ENCODE assay signal across 21 cellular contexts in the genomic region with DNA sequence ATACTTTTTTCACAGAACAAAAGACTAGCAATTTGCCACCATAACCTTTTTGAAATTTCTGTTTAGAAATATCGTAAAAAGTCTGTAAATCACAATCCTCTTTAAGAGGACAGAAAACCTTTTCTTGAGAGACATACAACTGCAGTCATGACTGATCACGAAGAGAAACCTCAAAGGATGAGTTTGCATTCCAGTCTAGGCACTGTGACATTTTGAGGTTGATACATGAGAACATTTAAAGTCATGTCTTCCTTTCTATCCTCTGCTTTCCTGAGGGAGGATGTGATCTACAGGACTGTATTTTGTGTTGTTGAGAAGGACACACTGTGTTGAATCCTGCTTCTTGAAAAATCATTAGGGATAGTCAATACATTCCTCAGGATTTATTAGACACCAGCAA.
A peak's percentile ranks its signal among the peaks of the same experiment; 100 is the strongest.
DNase-seq lines count a peak whose midpoint lies in the region; ATAC-seq, FAIRE-seq and TF ChIP-seq lines count a peak whose summit lies in the region.
"Had no signal": no experiment of that assay in that cellular context is flagged by ENCODE, and none has a peak within 500 bp of the region (broad histone marks: within the 10 kb centered on the region; RNA-seq: fewer than 3 reads in every experiment).

No MANE protein-coding gene starts in this region.

- no peak overlapping the region for H3K4me2 ChIP-seq in astrocyte (ENCODE audit: low read length)
- H3K4me2 ChIP-seq: BLaER1 treated with 17β-estradiol and CSF1 and Interleukin-3, amounts not matched to agents 10 nM and 100 nM had no signal

- H3K27me3 Mint-ChIP-seq in astrocyte (ENCODE audit: low read depth, unreplicated experiment) (no peaks in the 10 kb centered on the region), mesothelial cell of epicardium (ENCODE audit: low read depth) (no peaks in the 10 kb centered on the region)
- H3K27me3 Mint-ChIP-seq in stimulated activated naive CD8-positive, alpha-beta T cell treated with anti-CD3 and anti-CD28 coated beads, Interleukin-15, amount 100 ng/mL, for 72 hours = no peaks in the 10 kb centered on the region

- H3K36me3 Mint-ChIP-seq in astrocyte (ENCODE audit: low read depth, unreplicated experiment) (no peaks in the 10 kb centered on the region), mesothelial cell of epicardium (no peaks in the 10 kb centered on the region)

- DNase-seq in AG08396 (ENCODE audit: low spot score) (peak; percentile 8), HT1080 (ENCODE audit: low read depth) (peak; percentile 43), astrocyte (ENCODE audit: low read depth) (peak; percentile 46), mesothelial cell of epicardium (ENCODE audit: low spot score in 2 of 2, unreplicated experiment in 2 of 2) (no peak), aorta (no peak), right atrium auricular region (ENCODE audit: low spot score) (no peak)
- DNase-seq in stimulated activated naive CD8-positive, alpha-beta T cell treated with anti-CD3 and anti-CD28 coated beads, Interleukin-15, amount 100 ng/mL, for 72 hours = no peak
- DNase-seq: 8988T; DND-41; H9; KBM-7; NCI-H1436 treated with DMSO at 0.1 percent for 48 hours; NCI-H2029 treated with DMSO at 0.1 percent for 48 hours; NCI-H2171 treated with DMSO at 0.1 percent for 48 hours; NCI-H446 treated with DMSO at 0.1 percent for 48 hours; NK-92 treated with Interleukin-12 subunit alpha and Interleukin-12 subunit beta, amount 100 ng/mL, for 24 hours; SW 1271 had no signal

- intact Hi-C loops in aorta (cut with DNase I) = no loop called here

- H3K27me3 ChIP-seq in astrocyte (ENCODE audit: insufficient read depth, low read length) (no peaks in the 10 kb centered on the region), aorta (ENCODE audit: control insufficient read depth in 1 of 2, insufficient read depth in 2 of 2, low read length in 1 of 2) (no peaks in the 10 kb centered on the region), right atrium auricular region (no peaks in the 10 kb centered on the region)
- H3K27me3 ChIP-seq: BLaER1 treated with 17β-estradiol and CSF1 and Interleukin-3, amounts not matched to agents 10 nM and 100 nM had no signal

- H3K79me2 ChIP-seq in astrocyte (ENCODE audit: insufficient read depth, low read length) = no peaks in the 10 kb centered on the region

- H3K36me3 ChIP-seq in astrocyte (ENCODE audit: insufficient read depth, low read length) (no peaks in the 10 kb centered on the region), aorta (ENCODE audit: control insufficient read depth in 1 of 2, insufficient read depth in 2 of 2, low read length in 1 of 2) (no peaks in the 10 kb centered on the region), right atrium auricular region (no peaks in the 10 kb centered on the region)
- H3K36me3 ChIP-seq: BLaER1 treated with 17β-estradiol and CSF1 and Interleukin-3, amounts not matched to agents 10 nM and 100 nM had no signal

- WGBS in aorta, 2 donors = 85 to 92% methylated on average over 2 of the region's 2 CpGs

- H3K4me3 ChIP-seq in astrocyte (ENCODE audit: insufficient read depth, low read depth, low read length) (no peak overlapping the region), aorta (ENCODE audit: low read length in 2 of 2) (no peak overlapping the region), right atrium auricular region (no peak overlapping the region)
- H3K4me3 ChIP-seq: BLaER1 treated with 17β-estradiol and CSF1 and Interleukin-3, amounts not matched to agents 10 nM and 100 nM had no signal

- FAIRE-seq in astrocyte (lab: Jason Lieb, UNC) = no peak
- FAIRE-seq: GM19239 had no signal

- H3K27ac ChIP-seq in astrocyte (ENCODE audit: low read depth, low read length) = no peak overlapping the region
- no peak overlapping the region for H3K27ac ChIP-seq in aorta (ENCODE audit: low read depth in 1 of 2, low read length in 2 of 2)
- H3K27ac ChIP-seq in right atrium auricular region = no peak overlapping the region
- H3K27ac ChIP-seq: BLaER1 treated with 17β-estradiol and CSF1 and Interleukin-3, amounts not matched to agents 10 nM and 100 nM; RWPE1 had no signal

- H3K9me3 ChIP-seq in astrocyte (ENCODE audit: insufficient read depth, low read depth, low read length) (no peaks in the 10 kb centered on the region), aorta (ENCODE audit: control insufficient read depth, low read length) (no peaks in the 10 kb centered on the region), right atrium auricular region (no peaks in the 10 kb centered on the region)
- H3K9me3 ChIP-seq: BLaER1 treated with 17β-estradiol and CSF1 and Interleukin-3, amounts not matched to agents 10 nM and 100 nM had no signal

- H3K27ac Mint-ChIP-seq in astrocyte (ENCODE audit: unreplicated experiment) (peak overlapping the region; percentile 82), mesothelial cell of epicardium (peak overlapping the region; percentile 26)
- no peak overlapping the region for H3K27ac Mint-ChIP-seq in stimulated activated naive CD8-positive, alpha-beta T cell treated with anti-CD3 and anti-CD28 coated beads, Interleukin-15, amount 100 ng/mL, for 72 hours
- H3K27ac Mint-ChIP-seq: H9 had no signal

- H3K4me1 Mint-ChIP-seq in astrocyte (ENCODE audit: low read depth, unreplicated experiment) (peaks cover 11% of the 10 kb centered on the region), mesothelial cell of epicardium (peaks cover 6% of the 10 kb centered on the region)
- no peaks in the 10 kb centered on the region for H3K4me1 Mint-ChIP-seq in stimulated activated naive CD8-positive, alpha-beta T cell treated with anti-CD3 and anti-CD28 coated beads, Interleukin-15, amount 100 ng/mL, for 72 hours
- H3K4me1 Mint-ChIP-seq: H9 had no signal

- no peaks in the 10 kb centered on the region for H4K20me1 ChIP-seq in astrocyte (ENCODE audit: insufficient read depth, low read length)
- H4K20me1 ChIP-seq: BLaER1 treated with 17β-estradiol and CSF1 and Interleukin-3, amounts not matched to agents 10 nM and 100 nM had no signal

- H3K9ac ChIP-seq in astrocyte (ENCODE audit: low read length) = no peak overlapping the region
- H3K9ac ChIP-seq: BLaER1 treated with 17β-estradiol and CSF1 and Interleukin-3, amounts not matched to agents 10 nM and 100 nM had no signal

- peaks cover 2% of the 10 kb centered on the region for H3K9me3 Mint-ChIP-seq in astrocyte (ENCODE audit: unreplicated experiment)
- no peaks in the 10 kb centered on the region for H3K9me3 Mint-ChIP-seq in mesothelial cell of epicardium
- peaks cover 1 to 19% of the 10 kb centered on the region in 2 donors for H3K9me3 Mint-ChIP-seq in stimulated activated naive CD8-positive, alpha-beta T cell treated with anti-CD3 and anti-CD28 coated beads, Interleukin-15, amount 100 ng/mL, for 72 hours
- H3K9me3 Mint-ChIP-seq: H9 had no signal

- no peak overlapping the region for H3K4me3 Mint-ChIP-seq in astrocyte (ENCODE audit: unreplicated experiment)
- H3K4me3 Mint-ChIP-seq in mesothelial cell of epicardium = no peak overlapping the region
- no peak overlapping the region for H3K4me3 Mint-ChIP-seq in stimulated activated naive CD8-positive, alpha-beta T cell treated with anti-CD3 and anti-CD28 coated beads, Interleukin-15, amount 100 ng/mL, for 72 hours
- H3K4me3 Mint-ChIP-seq: H9 had no signal

- ATAC-seq in aorta (ENCODE audit: low FRiP score) (no peak), HG03196 (IDR thresholded peaks at IDR 0.05; ENCODE audit: unreplicated experiment) (no peak)
- ATAC-seq in stimulated activated naive CD8-positive, alpha-beta T cell treated with anti-CD3 and anti-CD28 coated beads, Interleukin-15, amount 100 ng/mL, for 72 hours = no peak

- no peaks in the 10 kb centered on the region for H3K4me1 ChIP-seq in astrocyte (ENCODE audit: insufficient read depth, low read length)
- no peaks in the 10 kb centered on the region for H3K4me1 ChIP-seq in aorta (ENCODE audit: control insufficient read depth in 1 of 2, insufficient read depth in 2 of 2, low read length in 2 of 2)
- H3K4me1 ChIP-seq in right atrium auricular region = no peaks in the 10 kb centered on the region

- TF ChIP-seq CTCF in astrocyte (IDR thresholded peaks at IDR 0.05; ENCODE audit: insufficient read depth, low read depth, low read length) (no peak), mesothelial cell of epicardium (IDR thresholded peaks at IDR 0.05; ENCODE audit: unreplicated experiment) (no peak), right atrium auricular region (IDR thresholded peaks at IDR 0.05) (no peak)

- no peak overlapping the region for H2AFZ ChIP-seq in astrocyte (ENCODE audit: low read depth, low read length)

Comparison
In these comparisons a context has a peak if more than half of its experiments do, and no peak if none do; other contexts are left out.
1. DNase-seq: peak in AG08396 (single experiment), HT1080 (single experiment) and astrocyte (single experiment); none in mesothelial cell of epicardium (0 of 2), aorta (0 of 2), stimulated activated naive CD8-positive, alpha-beta T cell treated with anti-CD3 and anti-CD28 coated beads, Interleukin-15, amount 100 ng/mL, for 72 hours (0 of 2) and right atrium auricular region (single experiment).
2. H3K27ac Mint-ChIP-seq: peak in astrocyte (single experiment) and mesothelial cell of epicardium (single experiment); none in stimulated activated naive CD8-positive, alpha-beta T cell treated with anti-CD3 and anti-CD28 coated beads, Interleukin-15, amount 100 ng/mL, for 72 hours (0 of 2).